ENCODE assay signal across 11 cellular contexts in genomic region chr19:14473915-14474578, GRCh38. TPM values are rescaled to one million over a fixed set of nuclear protein-coding genes. Genes with fewer than 3 reads are reported as not detected.
A peak's percentile ranks its signal among the peaks of the same experiment; 100 is the strongest.
DNase-seq lines count a peak whose midpoint lies in the region; ATAC-seq and TF ChIP-seq lines count a peak whose summit lies in the region.
"Had no signal": no experiment of that assay in that cellular context is flagged by ENCODE, and none has a peak within 500 bp of the region (broad histone marks: within the 10 kb centered on the region; RNA-seq: fewer than 3 reads in every experiment).

No MANE protein-coding gene starts in this region.

- TF ChIP-seq POLR2A in adrenal gland (IDR thresholded peaks at IDR 0.05): no peak

- H3F3A ChIP-seq in smooth muscle cell (ENCODE audit: low read depth): no peaks in the 10 kb centered on the region

- no peak for TF ChIP-seq CTCF in left ventricle myocardium inferior (IDR thresholded peaks at IDR 0.05; ENCODE audit: borderline replicate concordance)
- TF ChIP-seq CTCF in adrenal gland (IDR thresholded peaks at IDR 0.05): no peak
- no peak for TF ChIP-seq CTCF in lower lobe of right lung (IDR thresholded peaks at IDR 0.05)
- TF ChIP-seq CTCF in upper lobe of right lung (IDR thresholded peaks at IDR 0.05): no peak
- no peak for TF ChIP-seq CTCF in smooth muscle cell (IDR thresholded peaks at IDR 0.05; ENCODE audit: borderline replicate concordance, insufficient read depth, poor library complexity, severe bottlenecking)

- ATAC-seq in lower lobe of right lung (peak; percentile 2 to 3), upper lobe of right lung (peak; percentile 6), GM21360 (IDR thresholded peaks at IDR 0.05; ENCODE audit: unreplicated experiment) (no peak)
- ATAC-seq: sciatic nerve had no signal

- no peak overlapping the region for H3K27ac ChIP-seq in left ventricle myocardium inferior (replicated peaks)
- H3K27ac ChIP-seq in adrenal gland: no peak overlapping the region
- no peak overlapping the region for H3K27ac ChIP-seq in lower lobe of right lung
- H3K27ac ChIP-seq in upper lobe of right lung: no peak overlapping the region
- H3K27ac ChIP-seq in smooth muscle cell (ENCODE audit: low read depth): no peak overlapping the region

- peaks cover 55% of the 10 kb centered on the region for H3K4me1 ChIP-seq in left ventricle myocardium inferior
- peaks cover 0 to 20% of the 10 kb centered on the region in 2 donors for H3K4me1 ChIP-seq in adrenal gland (replicated peaks in 1 of 2)
- peaks cover 42% of the 10 kb centered on the region for H3K4me1 ChIP-seq in lower lobe of right lung
- peaks cover 33% of the 10 kb centered on the region for H3K4me1 ChIP-seq in upper lobe of right lung
- H3K4me1 ChIP-seq in smooth muscle cell (ENCODE audit: low read depth): peaks cover 12% of the 10 kb centered on the region

- H4K20me1 ChIP-seq in smooth muscle cell (ENCODE audit: low read depth): peaks cover 18% of the 10 kb centered on the region

- H2AFZ ChIP-seq in smooth muscle cell (ENCODE audit: low read depth): no peak overlapping the region

- H3K79me2 ChIP-seq in smooth muscle cell (ENCODE audit: low read depth): no peaks in the 10 kb centered on the region

- intact Hi-C loops in left ventricle myocardium inferior (cut with micrococcal nuclease) (no loop called here), cardiac septum (cut with DNase I) (loop anchor here (10.0 kb wide), 1 partner anchor 329 kb away; no protein-coding TSS in a partner anchor), adrenal gland (cut with DNase I) (loop anchor here in 1 of 2 donors (5.0 kb wide), 1 partner anchor 42 kb away; the partner anchor contains the start of gene PKN1), lower lobe of right lung (cut with DNase I) (no loop called here), upper lobe of right lung (cut with DNase I) (no loop called here)

- no peak overlapping the region for H3K4me2 ChIP-seq in smooth muscle cell

- H3K36me3 ChIP-seq in left ventricle myocardium inferior: peaks cover 41% of the 10 kb centered on the region
- peaks cover 0 to 37% of the 10 kb centered on the region in 2 donors for H3K36me3 ChIP-seq in adrenal gland (replicated peaks in 1 of 2)
- peaks cover 45% of the 10 kb centered on the region for H3K36me3 ChIP-seq in lower lobe of right lung
- peaks cover 32% of the 10 kb centered on the region for H3K36me3 ChIP-seq in upper lobe of right lung
- no peaks in the 10 kb centered on the region for H3K36me3 ChIP-seq in smooth muscle cell (ENCODE audit: low read depth)

- H3K9ac ChIP-seq in smooth muscle cell (ENCODE audit: low read depth): no peak overlapping the region

- WGBS in adrenal gland, 4 donors: 28 to 43% (median 34%) methylated on average over 17 to 57 of the region's 57 CpGs
- 97% methylated on average over 56 of the region's 57 CpGs for WGBS in smooth muscle cell (ENCODE audit: low lambda C conversion rate)

- peak overlapping the region; percentile 54 for H3K4me3 ChIP-seq in left ventricle myocardium inferior
- no peak overlapping the region for H3K4me3 ChIP-seq in adrenal gland
- no peak overlapping the region for H3K4me3 ChIP-seq in lower lobe of right lung
- no peak overlapping the region for H3K4me3 ChIP-seq in upper lobe of right lung
- H3K4me3 ChIP-seq in smooth muscle cell: no peak overlapping the region

- H3K27me3 ChIP-seq in left ventricle myocardium inferior (ENCODE audit: low read depth): peaks cover 45% of the 10 kb centered on the region
- no peaks in the 10 kb centered on the region for H3K27me3 ChIP-seq in adrenal gland
- H3K27me3 ChIP-seq in lower lobe of right lung (ENCODE audit: low read depth): peaks cover 26% of the 10 kb centered on the region
- H3K27me3 ChIP-seq in upper lobe of right lung: no peaks in the 10 kb centered on the region
- H3K27me3 ChIP-seq in smooth muscle cell (ENCODE audit: low read depth): no peaks in the 10 kb centered on the region

- no peak for DNase-seq in left ventricle myocardium inferior
- no peak for DNase-seq in cardiac septum (ENCODE audit: low spot score)
- peak in 4 of 7 donors; percentile 39 to 63 (median 52) for DNase-seq in adrenal gland
- no peak for DNase-seq in lower lobe of right lung
- peak; percentile 77 for DNase-seq in upper lobe of right lung
- DNase-seq in smooth muscle cell (lab: John Stamatoyannopoulos, UW; ENCODE audit: unreplicated experiment): no peak
- no peak for DNase-seq in stimulated activated CD4-positive, alpha-beta T cell treated with anti-CD3 and anti-CD28 coated beads, Interleukin-2, amount 100 ng/mL, for 24 hours
- DNase-seq: mesendoderm, NCI-H146 had no signal

- H3K9me3 ChIP-seq in left ventricle myocardium inferior (replicated peaks) (no peaks in the 10 kb centered on the region), adrenal gland (replicated peaks in 1 of 3) (no peaks in the 10 kb centered on the region), lower lobe of right lung (no peaks in the 10 kb centered on the region), upper lobe of right lung (no peaks in the 10 kb centered on the region), smooth muscle cell (replicated peaks; ENCODE audit: low read depth) (no peaks in the 10 kb centered on the region)

RNA-seq across cellular contexts. Expression of gene PTGER1, which starts 1.1 kb away (rescaled TPM):
- total RNA-seq in left ventricle myocardium inferior (not detected), cardiac septum (not detected), adrenal gland (1 to 10 TPM; 2.0 to 9.8 (median 4.0) TPM), lower lobe of right lung (0.62 TPM), upper lobe of right lung (2.5 TPM), smooth muscle cell (0.27 TPM in 1 of 2 replicates, not detected in the other)
- polyA plus RNA-seq in adrenal gland (1 to 10 TPM in 2 of 3 donors, not detected in 1; 1.9 to 4.8 TPM), smooth muscle cell (1.0 TPM in 1 of 2 replicates, not detected in the other)

RNA-seq across cellular contexts. Expression of gene GIPC1, which starts 21.9 kb away (rescaled TPM):
- total RNA-seq in left ventricle myocardium inferior (45.5 TPM), cardiac septum (49.5 TPM), adrenal gland (10 to 100 TPM; 52.2 to 69.9 (median 61.2) TPM), lower lobe of right lung (72.1 TPM), upper lobe of right lung (97.7 TPM), smooth muscle cell (73.0 and 81.8 TPM in 2 replicates)
- polyA plus RNA-seq in adrenal gland (10 to 100 TPM; 26.6 to 85.7 (median 74.3) TPM), smooth muscle cell (142 and 178 TPM in 2 replicates)

RNA-seq across cellular contexts. Expression of gene PKN1, which starts 40.9 kb away (rescaled TPM):
- total RNA-seq in left ventricle myocardium inferior (129 TPM), cardiac septum (136 TPM), adrenal gland (100 to 1,000 TPM in 7 of 8 donors, 10 to 100 TPM in 1; 97.5 to 184 (median 137) TPM), lower lobe of right lung (147 TPM), upper lobe of right lung (159 TPM), smooth muscle cell (19.0 and 28.0 TPM in 2 replicates)
- polyA plus RNA-seq in adrenal gland (100 to 1,000 TPM in 2 of 3 donors, 10 to 100 TPM in 1; 27.5 to 209 (median 118) TPM), smooth muscle cell (64.8 and 72.2 TPM in 2 replicates)

RNA-seq across cellular contexts. Expression of gene DNAJB1, which starts 44.1 kb away (rescaled TPM):
- 48.7 TPM for total RNA-seq in left ventricle myocardium inferior
- 61.6 TPM for total RNA-seq in cardiac septum
- total RNA-seq in adrenal gland: 100 to 1,000 TPM in 6 of 8 donors, 10 to 100 TPM in 2; 86.9 to 208 (median 123) TPM
- polyA plus RNA-seq in adrenal gland: 100 to 1,000 TPM in 1 of 3 donors, 10 to 100 TPM in 2; 42.5 to 192 (median 45.5) TPM
- total RNA-seq in lower lobe of right lung: 92.5 TPM
- total RNA-seq in upper lobe of right lung: 99.7 TPM
- 96.1 and 114 TPM in 2 replicates for total RNA-seq in smooth muscle cell
- polyA plus RNA-seq in smooth muscle cell: 152 and 175 TPM in 2 replicates

RNA-seq across cellular contexts. Expression of gene DDX39A, which starts 54.9 kb away (rescaled TPM):
- total RNA-seq in left ventricle myocardium inferior (33.4 TPM), cardiac septum (26.7 TPM), adrenal gland (10 to 100 TPM; 30.7 to 60.7 (median 40.9) TPM), lower lobe of right lung (59.3 TPM), upper lobe of right lung (63.0 TPM), smooth muscle cell (18.2 and 23.1 TPM in 2 replicates)
- polyA plus RNA-seq in adrenal gland (100 to 1,000 TPM in 2 of 3 donors, 10 to 100 TPM in 1; 26.7 to 262 (median 126) TPM), smooth muscle cell (38.0 and 54.6 TPM in 2 replicates)

Comparison
In these comparisons a context has a peak if more than half of its experiments do, and no peak if none do; other contexts are left out.
1. DNase-seq: peak in adrenal gland (4 of 7) and upper lobe of right lung (single experiment); none in left ventricle myocardium inferior (single experiment), cardiac septum (single experiment), lower lobe of right lung (single experiment), smooth muscle cell (single experiment) and stimulated activated CD4-positive, alpha-beta T cell treated with anti-CD3 and anti-CD28 coated beads, Interleukin-2, amount 100 ng/mL, for 24 hours (0 of 2).